In the genomic region with DNA sequence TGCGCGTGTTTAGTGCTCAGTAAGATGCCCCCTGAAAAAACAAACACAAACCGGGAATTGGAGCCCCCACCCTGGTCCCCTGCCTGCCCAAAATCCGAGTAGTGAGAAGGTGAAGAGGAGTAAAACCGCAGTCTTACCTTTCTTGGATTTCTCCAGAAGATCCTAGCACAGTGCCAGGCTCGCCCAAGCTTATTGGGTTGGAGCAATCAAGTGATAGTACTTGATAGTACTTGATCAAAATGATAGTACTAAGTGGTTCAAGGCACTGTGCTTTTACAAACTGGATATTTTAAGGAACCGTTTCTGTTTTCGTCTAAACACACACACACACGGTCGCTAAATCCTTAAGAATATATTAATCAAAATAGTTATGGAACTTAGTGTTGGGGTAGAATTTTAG, we compare ENCODE assay signal across 9 cellular contexts. TPM values are rescaled to one million over a fixed set of nuclear protein-coding genes. Genes with fewer than 3 reads are reported as not detected.
DNase-seq lines count a peak whose midpoint lies in the region; ATAC-seq and TF ChIP-seq lines count a peak whose summit lies in the region.
"Had no signal": no experiment of that assay in that cellular context is flagged by ENCODE, and none has a peak within 500 bp of the region (broad histone marks: within the 10 kb centered on the region; RNA-seq: fewer than 3 reads in every experiment).

No MANE protein-coding gene starts in this region.

- intact Hi-C loops in mucosa of descending colon (cut with DNase I, micrococcal nuclease): no loop called here
- intact Hi-C loops in aorta (cut with DNase I): no loop called here

- no peaks in the 10 kb centered on the region for H3K9me3 Mint-ChIP-seq in stimulated activated naive CD8-positive, alpha-beta T cell treated with anti-CD3 and anti-CD28 coated beads, Interleukin-15, Interleukin-2, amounts not matched to agents 100 ng/mL and 50 ng/mL, for 24 hours

- ATAC-seq in stimulated activated naive CD8-positive, alpha-beta T cell treated with anti-CD3 and anti-CD28 coated beads, Interleukin-15, Interleukin-2, amounts not matched to agents 100 U/mL and 50 U/mL, for 24 hours: no peak
- ATAC-seq in mucosa of descending colon (peak; percentile 4), aorta (ENCODE audit: low FRiP score) (no peak), GM21723 (IDR thresholded peaks at IDR 0.05; ENCODE audit: unreplicated experiment) (no peak), GM18498 (IDR thresholded peaks at IDR 0.05; ENCODE audit: unreplicated experiment) (no peak)

- H3K36me3 Mint-ChIP-seq in stimulated activated naive CD8-positive, alpha-beta T cell treated with anti-CD3 and anti-CD28 coated beads, Interleukin-15, Interleukin-2, amounts not matched to agents 100 ng/mL and 50 ng/mL, for 24 hours (ENCODE audit: low read depth): peaks cover 32% of the 10 kb centered on the region

- H3K4me1 ChIP-seq in mucosa of descending colon (ENCODE audit: low read depth) (no peaks in the 10 kb centered on the region), aorta (ENCODE audit: control insufficient read depth in 1 of 2, insufficient read depth in 2 of 2, low read length in 2 of 2) (peaks cover 6 to 11% of the 10 kb centered on the region in 2 donors)

- no peak for DNase-seq in stimulated activated naive CD8-positive, alpha-beta T cell treated with anti-CD3 and anti-CD28 coated beads, Interleukin-15, Interleukin-2, amounts not matched to agents 100 U/mL and 50 U/mL, for 24 hours
- DNase-seq in choroid plexus epithelial cell (ENCODE audit: low read depth): no peak
- no peak for DNase-seq in mucosa of descending colon
- DNase-seq in aorta: no peak
- no peak for DNase-seq in 8988T
- DNase-seq: NCI-H1048 had no signal

- TF ChIP-seq CTCF in choroid plexus epithelial cell (conservative IDR thresholded peaks at IDR 0.05; ENCODE audit: low read depth, low read length) (no peak), mucosa of descending colon (IDR thresholded peaks at IDR 0.05) (no peak)

- no peaks in the 10 kb centered on the region for H3K27me3 Mint-ChIP-seq in stimulated activated naive CD8-positive, alpha-beta T cell treated with anti-CD3 and anti-CD28 coated beads, Interleukin-15, Interleukin-2, amounts not matched to agents 100 ng/mL and 50 ng/mL, for 24 hours

- 53 to 54% methylated on average over 10 of the region's 10 CpGs for WGBS in aorta, 2 donors

- no peaks in the 10 kb centered on the region for H3K27me3 ChIP-seq in aorta (ENCODE audit: control insufficient read depth in 1 of 2, insufficient read depth in 2 of 2, low read length in 1 of 2)

- H3K36me3 ChIP-seq in mucosa of descending colon (ENCODE audit: low read depth) (no peaks in the 10 kb centered on the region), aorta (ENCODE audit: control insufficient read depth in 1 of 2, insufficient read depth in 2 of 2, low read length in 1 of 2) (no peaks in the 10 kb centered on the region)

- no peaks in the 10 kb centered on the region for H3K9me3 ChIP-seq in mucosa of descending colon
- H3K9me3 ChIP-seq in aorta (ENCODE audit: control insufficient read depth, low read length): no peaks in the 10 kb centered on the region

- H3K4me1 Mint-ChIP-seq in stimulated activated naive CD8-positive, alpha-beta T cell treated with anti-CD3 and anti-CD28 coated beads, Interleukin-15, Interleukin-2, amounts not matched to agents 100 ng/mL and 50 ng/mL, for 24 hours (ENCODE audit: low read depth): peaks cover 81% of the 10 kb centered on the region

- H3K4me3 ChIP-seq in choroid plexus epithelial cell (ENCODE audit: low read depth, low read length) (peak overlapping the region; percentile 65), mucosa of descending colon (peak overlapping the region; percentile 56), aorta (ENCODE audit: low read length in 2 of 2) (peak overlapping the region in 1 of 2 donors; percentile 73)

- peak overlapping the region; percentile 93 to 97 for H3K27ac ChIP-seq in aorta (ENCODE audit: low read depth in 1 of 2, low read length in 2 of 2)

- H3K27ac Mint-ChIP-seq in stimulated activated naive CD8-positive, alpha-beta T cell treated with anti-CD3 and anti-CD28 coated beads, Interleukin-15, Interleukin-2, amounts not matched to agents 100 ng/mL and 50 ng/mL, for 24 hours: peak overlapping the region; percentile 100

- H3K4me3 Mint-ChIP-seq in stimulated activated naive CD8-positive, alpha-beta T cell treated with anti-CD3 and anti-CD28 coated beads, Interleukin-15, Interleukin-2, amounts not matched to agents 100 ng/mL and 50 ng/mL, for 24 hours: peak overlapping the region; percentile 85

RNA-seq across cellular contexts. Expression of gene TRAF1, which starts 2.8 kb away (rescaled TPM):
- total RNA-seq in mucosa of descending colon: 1 to 10 TPM; 2.9 to 5.5 (median 3.8) TPM
- 10 to 100 TPM; 19.8 to 25.7 TPM for total RNA-seq in aorta
- 10 to 100 TPM; 10.5 to 43.3 TPM for polyA plus RNA-seq in aorta

RNA-seq across cellular contexts. Expression of gene PHF19, which starts 52.4 kb away (rescaled TPM):
- 10 to 100 TPM in 2 of 3 donors, 1 to 10 TPM in 1; 9.8 to 33.6 (median 26.6) TPM for total RNA-seq in mucosa of descending colon
- total RNA-seq in aorta: 10 to 100 TPM; 40.1 to 62.3 TPM
- 10 to 100 TPM; 25.9 to 66.7 TPM for polyA plus RNA-seq in aorta
